In the genomic region with DNA sequence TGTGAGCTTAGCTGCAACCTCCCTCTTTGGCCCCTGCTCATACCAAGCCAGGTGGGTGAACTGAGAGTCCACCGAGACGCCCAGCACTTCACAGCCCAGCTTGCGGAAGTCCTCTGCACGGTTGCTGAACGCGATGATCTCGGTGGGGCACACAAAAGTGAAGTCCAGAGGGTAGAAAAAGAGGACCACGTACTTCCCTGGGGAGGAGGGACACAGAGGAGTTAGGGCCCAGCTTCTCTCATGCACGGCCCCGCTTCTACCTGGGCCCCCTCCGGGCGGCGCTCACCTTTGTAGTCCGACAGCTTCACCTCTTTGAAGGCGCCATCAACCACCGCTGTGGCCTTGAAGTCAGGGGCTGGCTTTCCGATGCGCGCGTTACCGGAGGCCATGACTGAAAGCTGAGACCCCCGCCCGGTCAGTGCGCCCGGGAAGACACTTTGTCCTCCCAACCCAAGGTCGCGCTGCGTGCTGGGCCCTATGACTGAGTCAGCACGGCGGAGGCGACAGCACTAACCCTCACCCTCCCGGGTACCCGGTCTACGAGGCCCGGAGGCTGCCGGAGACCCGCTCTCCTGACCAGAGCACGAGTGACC, we compare ENCODE assay signal across 1 cellular context.
TF ChIP-seq lines count a peak whose summit lies in the region.

No MANE protein-coding gene starts in this region.

TF ChIP-seq in WTC11, 78 proteins besides CTCF, POLR2A, EP300 and RAD21 (continued from another document):
- TF ChIP-seq ZNF425 (CRISPR knock-in tag; conservative IDR thresholded peaks at IDR 0.05) (no peak), HMGA2 (CRISPR knock-in tag; IDR thresholded peaks at IDR 0.05) (no peak), NR3C1 (CRISPR knock-in tag; conservative IDR thresholded peaks at IDR 0.05; ENCODE audit: low read depth) (no peak)
- TF ChIP-seq, protein P1, sequence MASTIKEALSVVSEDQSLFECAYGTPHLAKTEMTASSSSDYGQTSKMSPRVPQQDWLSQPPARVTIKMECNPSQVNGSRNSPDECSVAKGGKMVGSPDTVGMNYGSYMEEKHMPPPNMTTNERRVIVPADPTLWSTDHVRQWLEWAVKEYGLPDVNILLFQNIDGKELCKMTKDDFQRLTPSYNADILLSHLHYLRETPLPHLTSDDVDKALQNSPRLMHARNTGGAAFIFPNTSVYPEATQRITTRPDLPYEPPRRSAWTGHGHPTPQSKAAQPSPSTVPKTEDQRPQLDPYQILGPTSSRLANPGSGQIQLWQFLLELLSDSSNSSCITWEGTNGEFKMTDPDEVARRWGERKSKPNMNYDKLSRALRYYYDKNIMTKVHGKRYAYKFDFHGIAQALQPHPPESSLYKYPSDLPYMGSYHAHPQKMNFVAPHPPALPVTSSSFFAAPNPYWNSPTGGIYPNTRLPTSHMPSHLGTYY (CRISPR knock-in tag; IDR thresholded peaks at IDR 0.05), result no peak
